21 cellular contexts compared by ENCODE assay signal in genomic region chr17:73968680-73969079, GRCh38.
DNase-seq lines count a peak whose midpoint lies in the region; ATAC-seq, FAIRE-seq and TF ChIP-seq lines count a peak whose summit lies in the region.
"Had no signal": no experiment of that assay in that cellular context is flagged by ENCODE, and none has a peak within 500 bp of the region (broad histone marks: within the 10 kb centered on the region; RNA-seq: fewer than 3 reads in every experiment).

No MANE protein-coding gene starts in this region.

- no peak overlapping the region for H3K4me2 ChIP-seq in mesendoderm (ENCODE audit: low read length)
- H3K4me2 ChIP-seq: KMS-11 had no signal

- no peak overlapping the region for H3K9ac ChIP-seq in mesendoderm (ENCODE audit: low read length)
- H3K9ac ChIP-seq: KMS-11 had no signal

- H3K79me2 ChIP-seq in mesendoderm (ENCODE audit: control insufficient read depth, insufficient read depth, low read length): no peaks in the 10 kb centered on the region

- peaks cover 3% of the 10 kb centered on the region for H3K9me3 ChIP-seq in WERI-Rb-1 (ENCODE audit: severe bottlenecking)
- H3K9me3 ChIP-seq: BE2C, SJSA1 had no signal

- FAIRE-seq in urothelium cell line (lab: Jason Lieb, UNC): peak; percentile 65
- FAIRE-seq: GM18507 had no signal

- no peak overlapping the region for H2AK5ac ChIP-seq in mesendoderm (ENCODE audit: low read length)

- H2BK15ac ChIP-seq in mesendoderm (replicated peaks; ENCODE audit: low read depth): no peak overlapping the region

- no peak overlapping the region for H3K4ac ChIP-seq in mesendoderm (ENCODE audit: low read depth, low read length)

- H3K18ac ChIP-seq in mesendoderm (ENCODE audit: low read length): no peak overlapping the region

- in situ Hi-C loops in G401 (cut with HindIII; ENCODE audit: low sequenced_read_pairs): no loop called here

- no peak for ATAC-seq in GM19328 (IDR thresholded peaks at IDR 0.05; ENCODE audit: unreplicated experiment)

- H3K27ac ChIP-seq in WERI-Rb-1 (no peak overlapping the region), mesendoderm (ENCODE audit: low read depth, low read length) (no peak overlapping the region)
- H3K27ac ChIP-seq: KMS-11, SJSA1 had no signal

- H3K4me3 ChIP-seq in WERI-Rb-1 (ENCODE audit: low read depth, low read length): no peak overlapping the region
- no peak overlapping the region for H3K4me3 ChIP-seq in mesendoderm (ENCODE audit: low read length)
- H3K4me3 ChIP-seq: SJSA1 had no signal

- H3K56ac ChIP-seq in mesendoderm (ENCODE audit: low read length): no peak overlapping the region

- WGBS in mesendoderm (ENCODE audit: extremely low coverage, insufficient coverage, low lambda C conversion rate): no CpG with 5 or more reads among the region's 3 CpGs

- no peak overlapping the region for H4K8ac ChIP-seq in mesendoderm (ENCODE audit: low read depth, low read length)

- no peak overlapping the region for H4K5ac ChIP-seq in mesendoderm (ENCODE audit: low read length)

- no peaks in the 10 kb centered on the region for H3K4me1 ChIP-seq in mesendoderm (ENCODE audit: control insufficient read depth, low read depth, low read length)
- H3K4me1 ChIP-seq: SJSA1 had no signal

- DNase-seq in SKM-1 treated with dmso at 0.1 percent for 144 hours (lab: John Stamatoyannopoulos, UW; ENCODE audit: unreplicated experiment) (peak; percentile 13), SKM-1 (lab: John Stamatoyannopoulos, UW; ENCODE audit: unreplicated experiment) (no peak), WERI-Rb-1 (no peak), mesendoderm (peak; percentile 30), urothelium cell line (ENCODE audit: low spot score) (no peak), middle frontal gyrus (ENCODE audit: extremely low spot score, low spot score) (no peak), G401 (ENCODE audit: low spot score) (no peak)
- DNase-seq: 8988T; ACHN; BE2C; CD8-positive, alpha-beta memory T cell; DND-41; NCI-H2081; NCI-H2227 treated with DMSO at 0.1 percent for 48 hours; NCI-H526 treated with DMSO at 0.1 percent for 48 hours; Right ventricle myocardium superior; RPMI8226 had no signal

- no peak overlapping the region for H3K23ac ChIP-seq in mesendoderm (ENCODE audit: low read length)

- H3K36me3 ChIP-seq in WERI-Rb-1 (no peaks in the 10 kb centered on the region), mesendoderm (ENCODE audit: control insufficient read depth, insufficient read depth, low read length) (no peaks in the 10 kb centered on the region)
- H3K36me3 ChIP-seq: BE2C, SJSA1 had no signal

- H2BK5ac ChIP-seq in mesendoderm (ENCODE audit: low read length): no peak overlapping the region

- no peaks in the 10 kb centered on the region for H3K27me3 ChIP-seq in WERI-Rb-1 (ENCODE audit: insufficient read depth, low read depth, severe bottlenecking)
- no peaks in the 10 kb centered on the region for H3K27me3 ChIP-seq in mesendoderm (ENCODE audit: insufficient read depth, low read length, poor library complexity)
- H3K27me3 ChIP-seq: BE2C had no signal

- no peak overlapping the region for H2BK120ac ChIP-seq in mesendoderm (ENCODE audit: low read depth, low read length)

- 0 out of 2 replicates have a peak, but pooled peaks have one; percentile 21 for TF ChIP-seq CTCF in WERI-Rb-1 (IDR thresholded peaks at IDR 0.05; ENCODE audit: low read depth, low read length)

- H3K79me1 ChIP-seq in mesendoderm (ENCODE audit: low read length): no peaks in the 10 kb centered on the region

Comparison
In these comparisons a context has a peak if more than half of its experiments do, and no peak if none do; other contexts are left out.
1. DNase-seq: peak in SKM-1 treated with dmso at 0.1 percent for 144 hours (single experiment) and mesendoderm (single experiment); none in SKM-1 (single experiment), WERI-Rb-1 (single experiment), urothelium cell line (single experiment), middle frontal gyrus (single experiment) and G401 (single experiment).